ENCODE assay signal across 1 cellular context in the genomic region with DNA sequence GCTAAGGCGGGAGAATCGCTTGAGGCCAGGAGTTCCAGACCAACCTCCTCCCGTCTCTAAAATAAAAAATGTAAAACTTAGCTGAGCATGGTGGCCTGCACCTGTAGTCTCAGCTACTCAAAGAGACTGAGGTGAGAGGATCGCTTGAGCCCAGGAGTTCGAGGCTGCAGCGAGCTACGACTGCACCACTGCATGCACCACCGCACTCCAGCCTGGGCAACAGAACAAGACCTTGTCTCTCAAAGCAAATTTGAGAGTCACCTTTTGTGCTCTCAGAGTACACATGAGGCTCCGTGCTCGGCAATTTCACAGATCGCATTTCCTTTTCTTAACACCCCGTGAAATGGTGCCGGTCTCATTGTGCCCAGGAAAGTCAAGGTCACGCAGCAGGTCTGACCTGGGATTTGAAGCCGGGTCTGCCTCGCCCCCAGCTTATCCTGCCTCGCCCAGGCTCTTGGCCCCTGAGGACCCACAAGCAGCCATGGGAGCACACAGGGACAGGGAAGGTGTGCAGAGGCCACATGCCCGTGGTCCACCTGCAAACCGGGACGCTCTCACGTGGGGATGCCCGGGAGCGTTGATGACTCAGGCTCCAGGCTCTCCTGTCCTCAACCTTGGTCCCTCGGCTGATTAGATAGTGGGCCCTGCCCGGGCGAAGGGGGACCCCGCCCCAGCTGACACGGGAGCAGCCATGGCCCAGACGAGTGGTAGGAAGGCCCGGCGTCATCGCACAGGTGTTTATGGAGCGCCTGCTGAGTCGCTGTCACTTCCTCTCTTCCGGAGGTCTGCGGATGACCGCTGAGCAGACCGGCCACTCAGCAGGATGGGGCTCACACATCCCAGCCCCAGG.
A peak's percentile ranks its signal among the peaks of the same experiment; 100 is the strongest.
TF ChIP-seq lines count a peak whose summit lies in the region.

No MANE protein-coding gene starts in this region.

TF ChIP-seq in HepG2, 621 proteins besides CTCF, POLR2A, EP300 and RAD21 (continues in another document):
- TF ChIP-seq, protein P1, sequence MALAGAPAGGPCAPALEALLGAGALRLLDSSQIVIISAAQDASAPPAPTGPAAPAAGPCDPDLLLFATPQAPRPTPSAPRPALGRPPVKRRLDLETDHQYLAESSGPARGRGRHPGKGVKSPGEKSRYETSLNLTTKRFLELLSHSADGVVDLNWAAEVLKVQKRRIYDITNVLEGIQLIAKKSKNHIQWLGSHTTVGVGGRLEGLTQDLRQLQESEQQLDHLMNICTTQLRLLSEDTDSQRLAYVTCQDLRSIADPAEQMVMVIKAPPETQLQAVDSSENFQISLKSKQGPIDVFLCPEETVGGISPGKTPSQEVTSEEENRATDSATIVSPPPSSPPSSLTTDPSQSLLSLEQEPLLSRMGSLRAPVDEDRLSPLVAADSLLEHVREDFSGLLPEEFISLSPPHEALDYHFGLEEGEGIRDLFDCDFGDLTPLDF (CRISPR knock-in tag; IDR thresholded peaks at IDR 0.05): no peak
- no peak for TF ChIP-seq ZNF780A (CRISPR knock-in tag; IDR thresholded peaks at IDR 0.05)
- TF ChIP-seq KDM1A (CRISPR knock-in tag; IDR thresholded peaks at IDR 0.05): no peak
- TF ChIP-seq, protein P2, sequence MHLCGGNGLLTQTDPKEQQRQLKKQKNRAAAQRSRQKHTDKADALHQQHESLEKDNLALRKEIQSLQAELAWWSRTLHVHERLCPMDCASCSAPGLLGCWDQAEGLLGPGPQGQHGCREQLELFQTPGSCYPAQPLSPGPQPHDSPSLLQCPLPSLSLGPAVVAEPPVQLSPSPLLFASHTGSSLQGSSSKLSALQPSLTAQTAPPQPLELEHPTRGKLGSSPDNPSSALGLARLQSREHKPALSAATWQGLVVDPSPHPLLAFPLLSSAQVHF (CRISPR knock-in tag; IDR thresholded peaks at IDR 0.05): no peak; the same call in 1 of the 2 replicates
- no peak for TF ChIP-seq LCORL (IDR thresholded peaks at IDR 0.05)
- 0 out of 2 replicates have a peak, but pooled peaks have one; percentile 30 for TF ChIP-seq LCORL (CRISPR knock-in tag; IDR thresholded peaks at IDR 0.05)
- TF ChIP-seq ZNF432 (CRISPR knock-in tag; IDR thresholded peaks at IDR 0.05; ENCODE audit: borderline replicate concordance): no peak
- TF ChIP-seq, protein P3, sequence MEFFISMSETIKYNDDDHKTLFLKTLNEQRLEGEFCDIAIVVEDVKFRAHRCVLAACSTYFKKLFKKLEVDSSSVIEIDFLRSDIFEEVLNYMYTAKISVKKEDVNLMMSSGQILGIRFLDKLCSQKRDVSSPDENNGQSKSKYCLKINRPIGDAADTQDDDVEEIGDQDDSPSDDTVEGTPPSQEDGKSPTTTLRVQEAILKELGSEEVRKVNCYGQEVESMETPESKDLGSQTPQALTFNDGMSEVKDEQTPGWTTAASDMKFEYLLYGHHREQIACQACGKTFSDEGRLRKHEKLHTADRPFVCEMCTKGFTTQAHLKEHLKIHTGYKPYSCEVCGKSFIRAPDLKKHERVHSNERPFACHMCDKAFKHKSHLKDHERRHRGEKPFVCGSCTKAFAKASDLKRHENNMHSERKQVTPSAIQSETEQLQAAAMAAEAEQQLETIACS (CRISPR knock-in tag; IDR thresholded peaks at IDR 0.05): no peak
- no peak for TF ChIP-seq PHF5A (CRISPR knock-in tag; IDR thresholded peaks at IDR 0.05; ENCODE audit: low read depth, unreplicated experiment)
- TF ChIP-seq RELA (CRISPR knock-in tag; IDR thresholded peaks at IDR 0.05): no peak
- TF ChIP-seq ZSCAN12 (CRISPR knock-in tag; IDR thresholded peaks at IDR 0.05): peak; percentile 75; the same call in 1 of the 2 replicates
- TF ChIP-seq, protein P4, sequence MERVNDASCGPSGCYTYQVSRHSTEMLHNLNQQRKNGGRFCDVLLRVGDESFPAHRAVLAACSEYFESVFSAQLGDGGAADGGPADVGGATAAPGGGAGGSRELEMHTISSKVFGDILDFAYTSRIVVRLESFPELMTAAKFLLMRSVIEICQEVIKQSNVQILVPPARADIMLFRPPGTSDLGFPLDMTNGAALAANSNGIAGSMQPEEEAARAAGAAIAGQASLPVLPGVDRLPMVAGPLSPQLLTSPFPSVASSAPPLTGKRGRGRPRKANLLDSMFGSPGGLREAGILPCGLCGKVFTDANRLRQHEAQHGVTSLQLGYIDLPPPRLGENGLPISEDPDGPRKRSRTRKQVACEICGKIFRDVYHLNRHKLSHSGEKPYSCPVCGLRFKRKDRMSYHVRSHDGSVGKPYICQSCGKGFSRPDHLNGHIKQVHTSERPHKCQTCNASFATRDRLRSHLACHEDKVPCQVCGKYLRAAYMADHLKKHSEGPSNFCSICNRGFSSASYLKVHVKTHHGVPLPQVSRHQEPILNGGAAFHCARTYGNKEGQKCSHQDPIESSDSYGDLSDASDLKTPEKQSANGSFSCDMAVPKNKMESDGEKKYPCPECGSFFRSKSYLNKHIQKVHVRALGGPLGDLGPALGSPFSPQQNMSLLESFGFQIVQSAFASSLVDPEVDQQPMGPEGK (CRISPR knock-in tag; IDR thresholded peaks at IDR 0.05): no peak
- TF ChIP-seq, protein P5, sequence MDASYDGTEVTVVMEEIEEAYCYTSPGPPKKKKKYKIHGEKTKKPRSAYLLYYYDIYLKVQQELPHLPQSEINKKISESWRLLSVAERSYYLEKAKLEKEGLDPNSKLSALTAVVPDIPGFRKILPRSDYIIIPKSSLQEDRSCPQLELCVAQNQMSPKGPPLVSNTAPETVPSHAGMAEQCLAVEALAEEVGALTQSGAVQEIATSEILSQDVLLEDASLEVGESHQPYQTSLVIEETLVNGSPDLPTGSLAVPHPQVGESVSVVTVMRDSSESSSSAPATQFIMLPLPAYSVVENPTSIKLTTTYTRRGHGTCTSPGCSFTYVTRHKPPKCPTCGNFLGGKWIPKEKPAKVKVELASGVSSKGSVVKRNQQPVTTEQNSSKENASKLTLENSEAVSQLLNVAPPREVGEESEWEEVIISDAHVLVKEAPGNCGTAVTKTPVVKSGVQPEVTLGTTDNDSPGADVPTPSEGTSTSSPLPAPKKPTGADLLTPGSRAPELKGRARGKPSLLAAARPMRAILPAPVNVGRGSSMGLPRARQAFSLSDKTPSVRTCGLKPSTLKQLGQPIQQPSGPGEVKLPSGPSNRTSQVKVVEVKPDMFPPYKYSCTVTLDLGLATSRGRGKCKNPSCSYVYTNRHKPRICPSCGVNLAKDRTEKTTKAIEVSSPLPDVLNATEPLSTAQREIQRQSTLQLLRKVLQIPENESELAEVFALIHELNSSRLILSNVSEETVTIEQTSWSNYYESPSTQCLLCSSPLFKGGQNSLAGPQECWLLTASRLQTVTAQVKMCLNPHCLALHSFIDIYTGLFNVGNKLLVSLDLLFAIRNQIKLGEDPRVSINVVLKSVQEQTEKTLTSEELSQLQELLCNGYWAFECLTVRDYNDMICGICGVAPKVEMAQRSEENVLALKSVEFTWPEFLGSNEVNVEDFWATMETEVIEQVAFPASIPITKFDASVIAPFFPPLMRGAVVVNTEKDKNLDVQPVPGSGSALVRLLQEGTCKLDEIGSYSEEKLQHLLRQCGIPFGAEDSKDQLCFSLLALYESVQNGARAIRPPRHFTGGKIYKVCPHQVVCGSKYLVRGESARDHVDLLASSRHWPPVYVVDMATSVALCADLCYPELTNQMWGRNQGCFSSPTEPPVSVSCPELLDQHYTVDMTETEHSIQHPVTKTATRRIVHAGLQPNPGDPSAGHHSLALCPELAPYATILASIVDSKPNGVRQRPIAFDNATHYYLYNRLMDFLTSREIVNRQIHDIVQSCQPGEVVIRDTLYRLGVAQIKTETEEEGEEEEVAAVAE (CRISPR knock-in tag; IDR thresholded peaks at IDR 0.05; ENCODE audit: borderline replicate concordance): no peak
- TF ChIP-seq, protein P6, sequence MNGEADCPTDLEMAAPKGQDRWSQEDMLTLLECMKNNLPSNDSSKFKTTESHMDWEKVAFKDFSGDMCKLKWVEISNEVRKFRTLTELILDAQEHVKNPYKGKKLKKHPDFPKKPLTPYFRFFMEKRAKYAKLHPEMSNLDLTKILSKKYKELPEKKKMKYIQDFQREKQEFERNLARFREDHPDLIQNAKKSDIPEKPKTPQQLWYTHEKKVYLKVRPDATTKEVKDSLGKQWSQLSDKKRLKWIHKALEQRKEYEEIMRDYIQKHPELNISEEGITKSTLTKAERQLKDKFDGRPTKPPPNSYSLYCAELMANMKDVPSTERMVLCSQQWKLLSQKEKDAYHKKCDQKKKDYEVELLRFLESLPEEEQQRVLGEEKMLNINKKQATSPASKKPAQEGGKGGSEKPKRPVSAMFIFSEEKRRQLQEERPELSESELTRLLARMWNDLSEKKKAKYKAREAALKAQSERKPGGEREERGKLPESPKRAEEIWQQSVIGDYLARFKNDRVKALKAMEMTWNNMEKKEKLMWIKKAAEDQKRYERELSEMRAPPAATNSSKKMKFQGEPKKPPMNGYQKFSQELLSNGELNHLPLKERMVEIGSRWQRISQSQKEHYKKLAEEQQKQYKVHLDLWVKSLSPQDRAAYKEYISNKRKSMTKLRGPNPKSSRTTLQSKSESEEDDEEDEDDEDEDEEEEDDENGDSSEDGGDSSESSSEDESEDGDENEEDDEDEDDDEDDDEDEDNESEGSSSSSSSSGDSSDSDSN (CRISPR knock-in tag; IDR thresholded peaks at IDR 0.05): peak; percentile 52; the same call in 1 of the 2 replicates
- TF ChIP-seq ZNF713 (CRISPR knock-in tag; IDR thresholded peaks at IDR 0.05): no peak
- peak; percentile 92; the same call in 1 of the 2 replicates for TF ChIP-seq ZNF253 (CRISPR knock-in tag; IDR thresholded peaks at IDR 0.05; ENCODE audit: borderline replicate concordance)
- TF ChIP-seq TARDBP (CRISPR knock-in tag; IDR thresholded peaks at IDR 0.05): peak; percentile 62; the same call in 1 of the 2 replicates
- no peak for TF ChIP-seq NBN (conservative IDR thresholded peaks at IDR 0.05)
- peak; percentile 76; the same call in 1 of the 2 replicates for TF ChIP-seq SAFB2 (CRISPR knock-in tag; IDR thresholded peaks at IDR 0.05; ENCODE audit: borderline replicate concordance, low read depth)
- 0 out of 2 replicates have a peak, but pooled peaks have one; percentile 64 for TF ChIP-seq ZNF761 (CRISPR knock-in tag; conservative IDR thresholded peaks at IDR 0.05)
- TF ChIP-seq ZFP36 (IDR thresholded peaks at IDR 0.05; ENCODE audit: borderline replicate concordance, low read depth, low read length, partially characterized antibody): no peak
- TF ChIP-seq DNMT1 (CRISPR knock-in tag; IDR thresholded peaks at IDR 0.05): 0 out of 2 replicates have a peak, but pooled peaks have one; percentile 59
- TF ChIP-seq, protein P7, sequence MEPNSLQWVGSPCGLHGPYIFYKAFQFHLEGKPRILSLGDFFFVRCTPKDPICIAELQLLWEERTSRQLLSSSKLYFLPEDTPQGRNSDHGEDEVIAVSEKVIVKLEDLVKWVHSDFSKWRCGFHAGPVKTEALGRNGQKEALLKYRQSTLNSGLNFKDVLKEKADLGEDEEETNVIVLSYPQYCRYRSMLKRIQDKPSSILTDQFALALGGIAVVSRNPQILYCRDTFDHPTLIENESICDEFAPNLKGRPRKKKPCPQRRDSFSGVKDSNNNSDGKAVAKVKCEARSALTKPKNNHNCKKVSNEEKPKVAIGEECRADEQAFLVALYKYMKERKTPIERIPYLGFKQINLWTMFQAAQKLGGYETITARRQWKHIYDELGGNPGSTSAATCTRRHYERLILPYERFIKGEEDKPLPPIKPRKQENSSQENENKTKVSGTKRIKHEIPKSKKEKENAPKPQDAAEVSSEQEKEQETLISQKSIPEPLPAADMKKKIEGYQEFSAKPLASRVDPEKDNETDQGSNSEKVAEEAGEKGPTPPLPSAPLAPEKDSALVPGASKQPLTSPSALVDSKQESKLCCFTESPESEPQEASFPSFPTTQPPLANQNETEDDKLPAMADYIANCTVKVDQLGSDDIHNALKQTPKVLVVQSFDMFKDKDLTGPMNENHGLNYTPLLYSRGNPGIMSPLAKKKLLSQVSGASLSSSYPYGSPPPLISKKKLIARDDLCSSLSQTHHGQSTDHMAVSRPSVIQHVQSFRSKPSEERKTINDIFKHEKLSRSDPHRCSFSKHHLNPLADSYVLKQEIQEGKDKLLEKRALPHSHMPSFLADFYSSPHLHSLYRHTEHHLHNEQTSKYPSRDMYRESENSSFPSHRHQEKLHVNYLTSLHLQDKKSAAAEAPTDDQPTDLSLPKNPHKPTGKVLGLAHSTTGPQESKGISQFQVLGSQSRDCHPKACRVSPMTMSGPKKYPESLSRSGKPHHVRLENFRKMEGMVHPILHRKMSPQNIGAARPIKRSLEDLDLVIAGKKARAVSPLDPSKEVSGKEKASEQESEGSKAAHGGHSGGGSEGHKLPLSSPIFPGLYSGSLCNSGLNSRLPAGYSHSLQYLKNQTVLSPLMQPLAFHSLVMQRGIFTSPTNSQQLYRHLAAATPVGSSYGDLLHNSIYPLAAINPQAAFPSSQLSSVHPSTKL (CRISPR knock-in tag; IDR thresholded peaks at IDR 0.05): peak; percentile 26
- TF ChIP-seq HNF4G (IDR thresholded peaks at IDR 0.05; ENCODE audit: borderline replicate concordance, low read depth, low read length): no peak
- no peak for TF ChIP-seq HNF4G (CRISPR knock-in tag; IDR thresholded peaks at IDR 0.05; ENCODE audit: borderline replicate concordance, low read depth)
- TF ChIP-seq, protein P8, sequence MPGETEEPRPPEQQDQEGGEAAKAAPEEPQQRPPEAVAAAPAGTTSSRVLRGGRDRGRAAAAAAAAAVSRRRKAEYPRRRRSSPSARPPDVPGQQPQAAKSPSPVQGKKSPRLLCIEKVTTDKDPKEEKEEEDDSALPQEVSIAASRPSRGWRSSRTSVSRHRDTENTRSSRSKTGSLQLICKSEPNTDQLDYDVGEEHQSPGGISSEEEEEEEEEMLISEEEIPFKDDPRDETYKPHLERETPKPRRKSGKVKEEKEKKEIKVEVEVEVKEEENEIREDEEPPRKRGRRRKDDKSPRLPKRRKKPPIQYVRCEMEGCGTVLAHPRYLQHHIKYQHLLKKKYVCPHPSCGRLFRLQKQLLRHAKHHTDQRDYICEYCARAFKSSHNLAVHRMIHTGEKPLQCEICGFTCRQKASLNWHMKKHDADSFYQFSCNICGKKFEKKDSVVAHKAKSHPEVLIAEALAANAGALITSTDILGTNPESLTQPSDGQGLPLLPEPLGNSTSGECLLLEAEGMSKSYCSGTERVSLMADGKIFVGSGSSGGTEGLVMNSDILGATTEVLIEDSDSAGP (CRISPR knock-in tag; IDR thresholded peaks at IDR 0.05; ENCODE audit: borderline replicate concordance): peak; percentile 53; the same call in 1 of the 2 replicates
- no peak; the same call in 1 of the 2 replicates for TF ChIP-seq MEIS1 (CRISPR knock-in tag; IDR thresholded peaks at IDR 0.05; ENCODE audit: borderline replicate concordance)
- TF ChIP-seq STAG1 (CRISPR knock-in tag; IDR thresholded peaks at IDR 0.05): no peak
- TF ChIP-seq TEAD3 (CRISPR knock-in tag; optimal IDR thresholded peaks at IDR 0.05; ENCODE audit: borderline replicate concordance): peak; percentile 28
- TF ChIP-seq, protein P9, sequence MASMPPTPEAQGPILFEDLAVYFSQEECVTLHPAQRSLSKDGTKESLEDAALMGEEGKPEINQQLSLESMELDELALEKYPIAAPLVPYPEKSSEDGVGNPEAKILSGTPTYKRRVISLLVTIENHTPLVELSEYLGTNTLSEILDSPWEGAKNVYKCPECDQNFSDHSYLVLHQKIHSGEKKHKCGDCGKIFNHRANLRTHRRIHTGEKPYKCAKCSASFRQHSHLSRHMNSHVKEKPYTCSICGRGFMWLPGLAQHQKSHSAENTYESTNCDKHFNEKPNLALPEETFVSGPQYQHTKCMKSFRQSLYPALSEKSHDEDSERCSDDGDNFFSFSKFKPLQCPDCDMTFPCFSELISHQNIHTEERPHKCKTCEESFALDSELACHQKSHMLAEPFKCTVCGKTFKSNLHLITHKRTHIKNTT (CRISPR knock-in tag; IDR thresholded peaks at IDR 0.05): no peak
